In the genomic region with DNA sequence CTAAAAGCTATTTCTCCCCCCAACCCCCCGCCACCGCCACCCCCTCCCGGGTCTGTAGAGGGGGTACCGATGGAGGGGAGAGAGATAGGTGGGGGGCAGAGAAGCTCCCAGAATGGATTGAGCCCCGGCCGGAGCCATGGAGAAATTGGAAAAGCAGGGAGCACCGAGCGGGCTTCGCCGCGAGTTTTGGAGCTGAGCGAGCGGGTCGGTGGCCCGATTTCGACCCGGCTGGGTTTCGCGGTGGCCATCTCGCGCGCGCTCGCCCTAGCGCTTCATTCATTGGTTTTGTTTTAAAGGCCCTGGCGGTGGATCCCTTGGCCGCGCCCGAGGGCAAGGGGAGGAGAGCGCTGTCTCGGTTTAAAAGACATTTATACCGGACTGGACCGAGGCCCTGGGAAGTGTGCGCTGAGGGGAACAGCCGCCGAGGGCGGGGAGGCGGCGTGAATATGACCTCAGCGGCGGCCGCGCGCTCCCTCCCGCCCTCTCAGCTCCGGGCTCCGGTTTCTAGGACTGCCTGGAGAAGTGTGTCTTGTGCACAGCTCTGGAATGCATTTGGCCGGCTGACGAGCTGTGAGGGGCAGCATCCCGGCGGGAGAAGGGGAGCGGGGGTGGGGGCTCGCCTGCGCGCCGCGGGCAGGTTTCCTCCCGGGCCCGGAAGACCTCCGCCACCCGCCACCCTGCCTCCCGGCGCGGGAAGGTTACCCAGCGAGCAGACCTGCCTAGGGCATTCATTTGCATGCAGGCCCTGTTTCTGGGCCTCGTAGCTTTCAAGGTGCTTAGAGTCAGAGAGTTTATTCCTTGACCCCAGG, we compare ENCODE assay signal across 8 cellular contexts. TPM values are rescaled to one million over a fixed set of nuclear protein-coding genes. Genes with fewer than 3 reads are reported as not detected.
DNase-seq lines count a peak whose midpoint lies in the region; ATAC-seq, FAIRE-seq and TF ChIP-seq lines count a peak whose summit lies in the region.

No MANE protein-coding gene starts in this region.

- DNase-seq in DMS 273 treated with DMSO at 0.1 percent for 48 hours (lab: John Stamatoyannopoulos, UW): peak; percentile 66
- DNase-seq in HK-2 (ENCODE audit: unreplicated experiment): peak; percentile 74
- DNase-seq in PC-3: peak; percentile 39
- peak; percentile 52 for DNase-seq in activated naive CD4-positive, alpha-beta T cell treated with anti-CD3 and anti-CD28 coated beads, Interleukin-2, amount 10 ng/mL, durations not matched to agents 7 days and 5 days
- DNase-seq in frontal cortex (ENCODE audit: low spot score in 2 of 2): peak; percentile 71 to 82
- no peak for DNase-seq in NCI-H1694 treated with DMSO at 0.1 percent for 48 hours (lab: John Stamatoyannopoulos, UW)

- peak overlapping the region; percentile 77 for H3K4me2 ChIP-seq in PC-3 (ENCODE audit: low read length)

- CTCF ChIA-PET in PC-3 (lab: Charles Lee): interaction anchor here (0.6 to 0.7 kb wide), 3 partner anchors 10 to 45 kb away, joined by 8 to 12 read pairs (median 11); no protein-coding TSS in a partner anchor
- CTCF ChIA-PET in activated naive CD4-positive, alpha-beta T cell treated with anti-CD3 and anti-CD28 coated beads, Interleukin-2, amount 10 ng/mL, durations not matched to agents 7 days and 5 days (lab: Charles Lee): interaction anchor here (0.6 to 1.2 kb wide), 2 partner anchors 11 to 175 kb away, joined by 3 to 4 read pairs; no protein-coding TSS in a partner anchor

- no peak for FAIRE-seq in frontal cortex (lab: Jason Lieb, UNC)

- no peaks in the 10 kb centered on the region for H3K9me3 Mint-ChIP-seq in activated naive CD4-positive, alpha-beta T cell treated with anti-CD3 and anti-CD28 coated beads, Interleukin-2, amount 10 ng/mL, durations not matched to agents 7 days and 5 days

- H3K36me3 ChIP-seq in PC-3 (ENCODE audit: low read depth, low read length) (no peaks in the 10 kb centered on the region), neuron (ENCODE audit: insufficient read depth, low read length) (no peaks in the 10 kb centered on the region)

- peak overlapping the region; percentile 65 for H2AFZ ChIP-seq in PC-3 (ENCODE audit: low read length)
- peak overlapping the region; percentile 91 for H2AFZ ChIP-seq in neuron (ENCODE audit: low read depth, low read length)

- H3K27me3 ChIP-seq in PC-3 (ENCODE audit: low read length): no peaks in the 10 kb centered on the region
- no peaks in the 10 kb centered on the region for H3K27me3 ChIP-seq in neuron (ENCODE audit: insufficient read depth, low read length)

- peak overlapping the region; percentile 78 for H3K27ac Mint-ChIP-seq in activated naive CD4-positive, alpha-beta T cell treated with anti-CD3 and anti-CD28 coated beads, Interleukin-2, amount 10 ng/mL, durations not matched to agents 7 days and 5 days

- peak; percentile 20 for ATAC-seq in GM19467 (IDR thresholded peaks at IDR 0.05; ENCODE audit: unreplicated experiment)
- peak; percentile 44 for ATAC-seq in PC-3

- peaks cover 1% of the 10 kb centered on the region; the same call in 1 of the 2 replicates for H4K20me1 ChIP-seq in PC-3 (ENCODE audit: low read length)

- H3K27ac ChIP-seq in PC-3 (ENCODE audit: low read length): peak overlapping the region; percentile 74

- intact Hi-C loops in PC-3 (cut with micrococcal nuclease): loop anchor here (1.0 to 5.0 kb wide), 4 partner anchors 46 to 285 kb away; no protein-coding TSS in a partner anchor

- H3K4me1 ChIP-seq in PC-3 (ENCODE audit: insufficient read depth, low read length): peaks cover 5% of the 10 kb centered on the region; the same call in 1 of the 2 replicates
- peaks cover 18% of the 10 kb centered on the region for H3K4me1 ChIP-seq in neuron (ENCODE audit: insufficient read depth, low read length)

- BruUV-seq in PC-3 (replicated peaks; lab: Mats Ljungman, UMichigan): TSS peak; percentile 82

- peaks cover 18% of the 10 kb centered on the region for H3K36me3 Mint-ChIP-seq in activated naive CD4-positive, alpha-beta T cell treated with anti-CD3 and anti-CD28 coated beads, Interleukin-2, amount 10 ng/mL, durations not matched to agents 7 days and 5 days

- H3K4me3 ChIP-seq in PC-3 (ENCODE audit: low read length) (peak overlapping the region; percentile 70), neuron (ENCODE audit: low read length) (peak overlapping the region; percentile 43)

- no peaks in the 10 kb centered on the region for H3K9me3 ChIP-seq in PC-3 (ENCODE audit: low read length)
- H3K9me3 ChIP-seq in neuron (ENCODE audit: low read length): no peaks in the 10 kb centered on the region

- no peaks in the 10 kb centered on the region for H3F3A ChIP-seq in PC-3 (ENCODE audit: low read length, unreplicated experiment)

- H3K79me2 ChIP-seq in PC-3 (ENCODE audit: low read length): peaks cover 33% of the 10 kb centered on the region

- H3K27me3 Mint-ChIP-seq in activated naive CD4-positive, alpha-beta T cell treated with anti-CD3 and anti-CD28 coated beads, Interleukin-2, amount 10 ng/mL, durations not matched to agents 7 days and 5 days: peaks cover 76% of the 10 kb centered on the region

- no peak for TF ChIP-seq CTCF in PC-3 (conservative IDR thresholded peaks at IDR 0.05; ENCODE audit: low read depth, low read length)

- peaks cover 39% of the 10 kb centered on the region for H3K4me1 Mint-ChIP-seq in activated naive CD4-positive, alpha-beta T cell treated with anti-CD3 and anti-CD28 coated beads, Interleukin-2, amount 10 ng/mL, durations not matched to agents 7 days and 5 days

- H3K9ac ChIP-seq in PC-3 (ENCODE audit: low read length): peak overlapping the region; percentile 77

- POLR2A ChIA-PET in PC-3 (lab: Charles Lee; ENCODE audit: unreplicated experiment): interaction anchor here (0.6 to 2.1 kb wide), 5 partner anchors 45 to 182 kb away, joined by 5 to 18 read pairs (median 16); no protein-coding TSS in a partner anchor

- H3K4me3 Mint-ChIP-seq in activated naive CD4-positive, alpha-beta T cell treated with anti-CD3 and anti-CD28 coated beads, Interleukin-2, amount 10 ng/mL, durations not matched to agents 7 days and 5 days: peak overlapping the region; percentile 84

- H3K9me2 ChIP-seq in PC-3 (replicated peaks; ENCODE audit: low read length): no peaks in the 10 kb centered on the region

RNA-seq across cellular contexts. Expression of a gene that starts 1.7 kb away (rescaled TPM):
- total RNA-seq in PC-3 (2014; rRNA removed) (7.9 and 9.4 TPM in 2 replicates), frontal cortex (14.7 TPM)
